15 cellular contexts compared by ENCODE assay signal in genomic region chr3:150746791-150747590, GRCh38. TPM values are rescaled to one million over a fixed set of nuclear protein-coding genes. Genes with fewer than 3 reads are reported as not detected.
DNase-seq lines count a peak whose midpoint lies in the region; ATAC-seq and TF ChIP-seq lines count a peak whose summit lies in the region.
"Had no signal": no experiment of that assay in that cellular context is flagged by ENCODE, and none has a peak within 500 bp of the region (broad histone marks: within the 10 kb centered on the region; RNA-seq: fewer than 3 reads in every experiment).

No MANE protein-coding gene starts in this region.

- POLR2A ChIA-PET in naive thymus-derived CD8-positive, alpha-beta T cell (lab: Charles Lee) = interaction anchor here (1.0 kb wide), 1 partner anchor 11 kb away, joined by 6 read pairs; no protein-coding TSS in a partner anchor

- DNase-seq in stimulated activated naive CD8-positive, alpha-beta T cell treated with anti-CD3 and anti-CD28 coated beads, Interleukin-15, Interleukin-2, amounts not matched to agents 100 U/mL and 50 U/mL, for 24 hours = no peak
- DNase-seq in adrenal gland = peak in 1 of 7 donors; percentile 40
- no peak for DNase-seq in naive thymus-derived CD8-positive, alpha-beta T cell
- DNase-seq in T-helper 9 cell = no peak
- no peak for DNase-seq in erythroblast (lab: John Stamatoyannopoulos, UW)
- DNase-seq in activated CD4-positive, alpha-beta T cell treated with anti-CD3 and anti-CD28 coated beads for 1 hour = no peak
- no peak for DNase-seq in NCI-H2196 treated with DMSO at 0.1 percent for 48 hours (lab: John Stamatoyannopoulos, UW; ENCODE audit: unreplicated experiment)
- DNase-seq: CD8-positive, alpha-beta memory T cell; cerebellar nuclear complex; MG63; natural killer cell; NCI-H446 treated with DMSO at 0.1 percent for 48 hours; spleen had no signal

- peak overlapping the region; percentile 41 to 87 (median 75) for H3K27ac ChIP-seq in adrenal gland
- H3K27ac ChIP-seq: RWPE1 had no signal

- no peak for ATAC-seq in stimulated activated naive CD8-positive, alpha-beta T cell treated with anti-CD3 and anti-CD28 coated beads, Interleukin-15, Interleukin-2, amounts not matched to agents 100 U/mL and 50 U/mL, for 24 hours
- ATAC-seq in naive thymus-derived CD8-positive, alpha-beta T cell = no peak
- ATAC-seq: natural killer cell had no signal

- no peak overlapping the region for H3K4me3 ChIP-seq in adrenal gland
- H3K4me3 ChIP-seq: MG63, spleen had no signal

- peak overlapping the region; percentile 78 for H3K27ac Mint-ChIP-seq in stimulated activated naive CD8-positive, alpha-beta T cell treated with anti-CD3 and anti-CD28 coated beads, Interleukin-15, Interleukin-2, amounts not matched to agents 100 ng/mL and 50 ng/mL, for 24 hours
- peak overlapping the region in 7 of 10 donors; percentile 20 to 60 (median 46) for H3K27ac Mint-ChIP-seq in naive thymus-derived CD8-positive, alpha-beta T cell

- H3K4me3 Mint-ChIP-seq in stimulated activated naive CD8-positive, alpha-beta T cell treated with anti-CD3 and anti-CD28 coated beads, Interleukin-15, Interleukin-2, amounts not matched to agents 100 ng/mL and 50 ng/mL, for 24 hours = peak overlapping the region; percentile 17
- no peak overlapping the region for H3K4me3 Mint-ChIP-seq in naive thymus-derived CD8-positive, alpha-beta T cell
- H3K4me3 Mint-ChIP-seq: CD8-positive, alpha-beta memory T cell; natural killer cell had no signal

- peaks cover 99% of the 10 kb centered on the region for H3K4me1 Mint-ChIP-seq in stimulated activated naive CD8-positive, alpha-beta T cell treated with anti-CD3 and anti-CD28 coated beads, Interleukin-15, Interleukin-2, amounts not matched to agents 100 ng/mL and 50 ng/mL, for 24 hours (ENCODE audit: low read depth)
- H3K4me1 Mint-ChIP-seq in naive thymus-derived CD8-positive, alpha-beta T cell = peaks cover 26 to 88% (median 71%) of the 10 kb centered on the region in 4 donors

- 56 to 64% (median 63%) methylated on average over 5 to 7 of the region's 7 CpGs for WGBS in adrenal gland, 4 donors

- H3K36me3 ChIP-seq in adrenal gland (replicated peaks in 1 of 2) = peaks cover 0 to 5% of the 10 kb centered on the region in 2 donors

- H3K27me3 ChIP-seq in adrenal gland = no peaks in the 10 kb centered on the region
- H3K27me3 ChIP-seq: MG63, spleen had no signal

- intact Hi-C loops in adrenal gland (cut with DNase I) = no loop called here

- H3K9me3 Mint-ChIP-seq in stimulated activated naive CD8-positive, alpha-beta T cell treated with anti-CD3 and anti-CD28 coated beads, Interleukin-15, Interleukin-2, amounts not matched to agents 100 ng/mL and 50 ng/mL, for 24 hours = no peaks in the 10 kb centered on the region
- H3K9me3 Mint-ChIP-seq in naive thymus-derived CD8-positive, alpha-beta T cell = no peaks in the 10 kb centered on the region
- H3K9me3 Mint-ChIP-seq: CD8-positive, alpha-beta memory T cell; natural killer cell had no signal

- no peaks in the 10 kb centered on the region for H3K27me3 Mint-ChIP-seq in stimulated activated naive CD8-positive, alpha-beta T cell treated with anti-CD3 and anti-CD28 coated beads, Interleukin-15, Interleukin-2, amounts not matched to agents 100 ng/mL and 50 ng/mL, for 24 hours
- no peaks in the 10 kb centered on the region for H3K27me3 Mint-ChIP-seq in naive thymus-derived CD8-positive, alpha-beta T cell

- peaks cover 91% of the 10 kb centered on the region for H3K36me3 Mint-ChIP-seq in stimulated activated naive CD8-positive, alpha-beta T cell treated with anti-CD3 and anti-CD28 coated beads, Interleukin-15, Interleukin-2, amounts not matched to agents 100 ng/mL and 50 ng/mL, for 24 hours (ENCODE audit: low read depth)
- peaks cover 0 to 33% (median 8%) of the 10 kb centered on the region in 3 donors for H3K36me3 Mint-ChIP-seq in naive thymus-derived CD8-positive, alpha-beta T cell
- H3K36me3 Mint-ChIP-seq: natural killer cell had no signal

- no peaks in the 10 kb centered on the region for H3K9me3 ChIP-seq in adrenal gland (replicated peaks in 1 of 3)
- H3K9me3 ChIP-seq: MG63, spleen had no signal

- TF ChIP-seq POLR2A in adrenal gland (IDR thresholded peaks at IDR 0.05) (no peak), erythroblast (IDR thresholded peaks at IDR 0.05; ENCODE audit: low read length) (no peak)

- peaks cover 72 to 97% of the 10 kb centered on the region in 2 donors for H3K4me1 ChIP-seq in adrenal gland (replicated peaks in 1 of 2)

- TF ChIP-seq CTCF in adrenal gland (IDR thresholded peaks at IDR 0.05) = no peak

RNA-seq across cellular contexts. Expression of gene SIAH2, which starts 16.0 kb away (rescaled TPM):
- total RNA-seq in adrenal gland = 100 to 1,000 TPM in 6 of 8 donors, 10 to 100 TPM in 2; 59.8 to 216 (median 121) TPM
- polyA plus RNA-seq in adrenal gland = 10 to 100 TPM; 22.1 to 75.6 (median 24.3) TPM
- 10 to 100 TPM; 16.9 to 18.4 TPM for total RNA-seq in naive thymus-derived CD8-positive, alpha-beta T cell
- 10 to 100 TPM; 10.9 to 20.5 (median 20.3) TPM for polyA plus RNA-seq in naive thymus-derived CD8-positive, alpha-beta T cell

RNA-seq across cellular contexts. Expression of gene ERICH6, which starts 43.3 kb away (rescaled TPM):
- total RNA-seq in adrenal gland = under 1 TPM in 3 of 8 donors, not detected in 5; 0.46 to 0.55 (median 0.47) TPM
- not detected for polyA plus RNA-seq in adrenal gland
- not detected for total RNA-seq in naive thymus-derived CD8-positive, alpha-beta T cell
- under 1 TPM; 0.14 to 0.60 (median 0.27) TPM for polyA plus RNA-seq in naive thymus-derived CD8-positive, alpha-beta T cell
- total RNA-seq: spleen had no signal
- polyA plus RNA-seq: CD8-positive, alpha-beta memory T cell; spleen had no signal
